Comparison of ENCODE assay signal across 25 cellular contexts in genomic region chr6:99145738-99146137, GRCh38.
"Had no signal": no experiment of that assay in that cellular context is flagged by ENCODE, and none has a peak within 500 bp of the region (broad histone marks: within the 10 kb centered on the region; RNA-seq: fewer than 3 reads in every experiment).

No MANE protein-coding gene starts in this region.

- H3K4me2 ChIP-seq: PC-9 had no signal

- H3K27me3 ChIP-seq: MG63, Peyer's patch, SJCRH30 had no signal

- H3K4me1 ChIP-seq: Peyer's patch, SJCRH30 had no signal

- H3K27ac ChIP-seq: HL-60, PC-9, Peyer's patch, SJCRH30 had no signal

- H3K36me3 ChIP-seq: MG63, Peyer's patch, SJCRH30 had no signal

- H2AFZ ChIP-seq: PC-9 had no signal

- ATAC-seq: Right ventricle myocardium inferior, SK-N-SH treated with all-trans-retinoic acid at 6 μM for 48 hours had no signal

- H3K9me3 ChIP-seq: MG63, Peyer's patch, SJCRH30 had no signal

- DNase-seq: IMR-90; Karpas-422; KG1; MG63; NCI-H1092 treated with DMSO at 0.1 percent for 48 hours; NCI-H1436; NCI-H187; NCI-H2029; NCI-H2081 treated with DMSO at 0.1 percent for 48 hours; NCI-H2171; NCI-H226; NCI-H446; NCI-H510A; NCI-H524 treated with DMSO at 0.1 percent for 48 hours; NCI-H69; NCI-H774; NK-92 treated with Interleukin-12 subunit alpha and Interleukin-12 subunit beta, amount 100 ng/mL, for 24 hours; PC-9; Peyer's patch; SHP77 treated with DMSO at 0.1 percent for 48 hours; SJCRH30; T-helper 1 cell had no signal

- H3K4me3 ChIP-seq: MG63, PC-9, Peyer's patch, SJCRH30 had no signal
